28 cellular contexts compared by ENCODE assay signal in the genomic region with DNA sequence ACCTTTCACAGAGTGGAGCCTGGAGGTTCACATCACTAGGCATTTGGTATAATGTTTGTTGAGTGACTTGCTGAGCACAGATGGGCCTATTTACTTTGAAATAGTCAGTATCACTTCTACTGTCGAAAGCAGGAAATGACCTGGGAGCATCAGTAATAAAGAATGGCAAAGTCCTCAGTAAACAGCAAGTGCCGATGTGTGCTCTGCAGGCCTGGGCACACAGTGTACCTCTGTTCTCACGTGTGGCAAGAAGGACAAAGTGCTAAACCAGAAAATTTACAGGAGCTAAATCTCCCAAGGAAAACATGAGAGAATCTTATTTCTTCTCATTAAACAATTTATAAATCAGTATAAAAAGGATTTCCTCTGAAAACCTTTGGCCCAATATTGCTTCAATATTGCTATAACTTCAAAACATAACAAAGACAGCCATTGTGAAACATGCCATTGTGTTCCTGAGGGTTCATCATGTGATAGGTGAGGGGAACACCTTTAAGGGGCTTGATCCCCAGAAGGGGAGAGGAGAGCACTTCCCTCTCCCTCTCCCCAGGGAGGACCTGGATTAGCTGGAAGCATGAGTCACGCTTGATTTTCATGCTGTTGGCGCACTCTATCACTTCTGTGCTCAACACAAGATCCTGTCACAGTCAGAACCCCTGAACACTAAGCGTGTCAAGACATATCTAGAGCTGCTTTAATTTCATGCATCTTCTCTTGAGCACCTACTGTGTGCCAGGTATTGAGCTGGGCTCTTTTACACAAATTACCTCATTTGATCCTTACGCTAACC.
A peak's percentile ranks its signal among the peaks of the same experiment; 100 is the strongest.
DNase-seq lines count a peak whose midpoint lies in the region; ATAC-seq and TF ChIP-seq lines count a peak whose summit lies in the region.
"Had no signal": no experiment of that assay in that cellular context is flagged by ENCODE, and none has a peak within 500 bp of the region (broad histone marks: within the 10 kb centered on the region; RNA-seq: fewer than 3 reads in every experiment).

No MANE protein-coding gene starts in this region.

- H3K36me3 ChIP-seq in Peyer's patch (no peaks in the 10 kb centered on the region), spleen (no peaks in the 10 kb centered on the region)
- H3K36me3 ChIP-seq: heart left ventricle, lower lobe of right lung, ovary, thoracic aorta, uterus had no signal

- peak; percentile 72 for ATAC-seq in foreskin keratinocyte
- ATAC-seq in left lobe of liver: no peak
- ATAC-seq: effector memory CD8-positive, alpha-beta T cell; heart left ventricle; lower lobe of right lung; stimulated activated naive CD8-positive, alpha-beta T cell treated with anti-CD3 and anti-CD28 coated beads, Interleukin-15, Interleukin-2, amounts not matched to agents 100 U/mL and 50 U/mL, for 24 hours; T-cell had no signal

- TF ChIP-seq POLR2A in Peyer's patch (IDR thresholded peaks at IDR 0.05) (no peak), spleen (IDR thresholded peaks at IDR 0.05) (no peak)

- peak in 2 of 6 experiments; percentile 16 to 26 for TF ChIP-seq CTCF in Peyer's patch (IDR thresholded peaks at IDR 0.05)
- no peak for TF ChIP-seq CTCF in foreskin keratinocyte (conservative IDR thresholded peaks at IDR 0.05)
- no peak for TF ChIP-seq CTCF in spleen (IDR thresholded peaks at IDR 0.05 in 8 of 11, conservative IDR thresholded peaks at IDR 0.05 in 3 of 11)

- intact Hi-C loops in spleen (cut with DNase I; ENCODE audit: low total_unique reads): no loop called here

- H3K4me1 ChIP-seq in Peyer's patch: peaks cover 0 to 17% (median 5%) of the 10 kb centered on the region in 4 donors
- H3K4me1 ChIP-seq in foreskin keratinocyte: no peaks in the 10 kb centered on the region
- peaks cover 0 to 13% (median 0%) of the 10 kb centered on the region in 6 donors for H3K4me1 ChIP-seq in spleen
- H3K4me1 ChIP-seq: heart left ventricle, lower lobe of right lung, uterus had no signal

- peak; percentile 60 for DNase-seq in NCI-H82 (lab: John Stamatoyannopoulos, UW)
- DNase-seq in NCI-H82 treated with DMSO at 0.1 percent for 48 hours (lab: John Stamatoyannopoulos, UW; ENCODE audit: unreplicated experiment): no peak
- DNase-seq in Peyer's patch: peak in 1 of 3 donors; percentile 78
- no peak for DNase-seq in foreskin keratinocyte
- peak; percentile 20 for DNase-seq in spleen
- no peak for DNase-seq in NCI-H226
- DNase-seq in left lobe of liver (ENCODE audit: low spot score): no peak
- no peak for DNase-seq in amygdala (lab: John Stamatoyannopoulos, UW)
- DNase-seq: activated CD4-positive, alpha-beta T cell treated with anti-CD3 and anti-CD28 coated beads for 48 hours; activated T-cell treated with anti-CD3 and anti-CD28 coated beads for 4 hours; caudate nucleus; cortex of kidney; effector memory CD8-positive, alpha-beta T cell; erythroblast; foreskin melanocyte; heart left ventricle; kidney glomerular epithelial cell; lower lobe of right lung; NCI-H1105; NCI-H187; NCI-H526 treated with DMSO at 0.1 percent for 48 hours; nephron progenitor cell; stimulated activated CD4-positive, alpha-beta T cell treated with anti-CD3 and anti-CD28 coated beads, Interleukin-2, amount 100 ng/mL, for 24 hours; stimulated activated naive CD8-positive, alpha-beta T cell treated with anti-CD3 and anti-CD28 coated beads, Interleukin-15, Interleukin-2, amounts not matched to agents 100 U/mL and 50 U/mL, for 24 hours; T-cell; uterus had no signal

- H3K4me3 ChIP-seq in Peyer's patch (no peak overlapping the region), spleen (no peak overlapping the region)
- H3K4me3 ChIP-seq: heart left ventricle, lower lobe of right lung, ovary, thoracic aorta, uterus had no signal

- no peaks in the 10 kb centered on the region for H3K27me3 ChIP-seq in Peyer's patch
- peaks cover 13% of the 10 kb centered on the region for H3K27me3 ChIP-seq in foreskin keratinocyte
- H3K27me3 ChIP-seq in spleen (replicated peaks in 1 of 7): peaks cover 0 to 26% (median 0%) of the 10 kb centered on the region in 7 donors
- H3K27me3 ChIP-seq: ovary, uterus had no signal

- peak overlapping the region in 3 of 4 donors; percentile 72 to 92 (median 88) for H3K27ac ChIP-seq in Peyer's patch
- no peak overlapping the region for H3K27ac ChIP-seq in foreskin keratinocyte
- no peak overlapping the region for H3K27ac ChIP-seq in spleen
- H3K27ac ChIP-seq: heart left ventricle, lower lobe of right lung, ovary, thoracic aorta, uterus had no signal

- WGBS in spleen, 5 donors: 88 to 95% (median 91%) methylated on average over 7 of the region's 7 CpGs

- H3K9me3 ChIP-seq in Peyer's patch (no peaks in the 10 kb centered on the region), spleen (peaks cover 0 to 4% (median 0%) of the 10 kb centered on the region in 8 donors)
- H3K9me3 ChIP-seq: heart left ventricle, lower lobe of right lung, ovary, thoracic aorta, uterus had no signal

Comparison
In these comparisons a context has a peak if more than half of its experiments do, and no peak if none do; other contexts are left out.
1. DNase-seq: peak in NCI-H82 (single experiment) and spleen (single experiment); none in NCI-H82 treated with DMSO at 0.1 percent for 48 hours (single experiment), foreskin keratinocyte (0 of 2), NCI-H226 (single experiment), left lobe of liver (single experiment) and amygdala (0 of 56).
2. H3K27ac ChIP-seq: peak in Peyer's patch (3 of 4); none in foreskin keratinocyte (single experiment) and spleen (0 of 8).